Comparison of ENCODE assay signal across 22 cellular contexts in genomic region chr1:40274331-40274730, GRCh38. TPM values are rescaled to one million over a fixed set of nuclear protein-coding genes. Genes with fewer than 3 reads are reported as not detected.
DNase-seq lines count a peak whose midpoint lies in the region; ATAC-seq and TF ChIP-seq lines count a peak whose summit lies in the region.
"Had no signal": no experiment of that assay in that cellular context is flagged by ENCODE, and none has a peak within 500 bp of the region (broad histone marks: within the 10 kb centered on the region; RNA-seq: fewer than 3 reads in every experiment).

No MANE protein-coding gene starts in this region.

- intact Hi-C loops in left ventricle myocardium inferior (cut with micrococcal nuclease), result no loop called here

- H3K4me3 ChIP-seq in left ventricle myocardium inferior (no peak overlapping the region), right atrium auricular region (no peak overlapping the region)
- H3K4me3 ChIP-seq: A549, GM23248, HAP-1 had no signal

- no peak overlapping the region for H3K4me3 Mint-ChIP-seq in activated T-cell treated with anti-CD3 and anti-CD28 coated beads, Interleukin-2, amount 50 U/mL, for 24 hours
- H3K4me3 Mint-ChIP-seq in activated T-helper 17 cell treated with anti-CD3 and anti-CD28 coated beads, Interleukin-2, amount 50 U/mL, for 72 hours, result no peak overlapping the region
- H3K4me3 Mint-ChIP-seq: CD4-positive, alpha-beta memory T cell had no signal

- H3K27ac Mint-ChIP-seq in activated T-cell treated with anti-CD3 and anti-CD28 coated beads, Interleukin-2, amount 50 U/mL, for 24 hours, result peak overlapping the region; percentile 30
- H3K27ac Mint-ChIP-seq in activated T-helper 17 cell treated with anti-CD3 and anti-CD28 coated beads, Interleukin-2, amount 50 U/mL, for 72 hours, result peak overlapping the region; percentile 25

- TF ChIP-seq CTCF in left ventricle myocardium inferior (IDR thresholded peaks at IDR 0.05; ENCODE audit: borderline replicate concordance), result no peak
- TF ChIP-seq CTCF in right atrium auricular region (IDR thresholded peaks at IDR 0.05), result no peak
- TF ChIP-seq CTCF in GM10266 (IDR thresholded peaks at IDR 0.05; ENCODE audit: control insufficient read depth, insufficient read depth, low read depth, missing control alignments), result no peak

- peaks cover 36% of the 10 kb centered on the region for H3K4me1 Mint-ChIP-seq in activated T-cell treated with anti-CD3 and anti-CD28 coated beads, Interleukin-2, amount 50 U/mL, for 24 hours (ENCODE audit: low read depth)
- H3K4me1 Mint-ChIP-seq in activated T-helper 17 cell treated with anti-CD3 and anti-CD28 coated beads, Interleukin-2, amount 50 U/mL, for 72 hours, result peaks cover 28% of the 10 kb centered on the region

- DNase-seq in activated T-cell treated with anti-CD3 and anti-CD28 coated beads, Interleukin-2, amount 50 U/mL, for 24 hours, result no peak
- DNase-seq in activated T-cell treated with anti-CD3 and anti-CD28 coated beads, Interleukin-2, amount 50 U/mL, for 48 hours, result no peak
- DNase-seq in left ventricle myocardium inferior, result no peak
- DNase-seq in right atrium auricular region (ENCODE audit: low spot score), result no peak
- DNase-seq in GM10266 (ENCODE audit: extremely low spot score), result no peak
- DNase-seq: AML-193; CD4-positive, alpha-beta memory T cell; DMS153; DMS79; GDM1; GM23248 had no signal

- H3K36me3 ChIP-seq in left ventricle myocardium inferior (peaks cover 80% of the 10 kb centered on the region), right atrium auricular region (peaks cover 48% of the 10 kb centered on the region)

- H3K4me1 ChIP-seq in left ventricle myocardium inferior (peaks cover 24% of the 10 kb centered on the region), right atrium auricular region (peaks cover 0 to 10% of the 10 kb centered on the region in 2 donors)
- H3K4me1 ChIP-seq: A549, HAP-1 had no signal

- peaks cover 81% of the 10 kb centered on the region for H3K36me3 Mint-ChIP-seq in activated T-cell treated with anti-CD3 and anti-CD28 coated beads, Interleukin-2, amount 50 U/mL, for 24 hours (ENCODE audit: low read depth)
- peaks cover 90% of the 10 kb centered on the region for H3K36me3 Mint-ChIP-seq in activated T-helper 17 cell treated with anti-CD3 and anti-CD28 coated beads, Interleukin-2, amount 50 U/mL, for 72 hours (ENCODE audit: low read depth)

- H3K27me3 Mint-ChIP-seq in activated T-cell treated with anti-CD3 and anti-CD28 coated beads, Interleukin-2, amount 50 U/mL, for 24 hours, result no peaks in the 10 kb centered on the region
- no peaks in the 10 kb centered on the region for H3K27me3 Mint-ChIP-seq in activated T-helper 17 cell treated with anti-CD3 and anti-CD28 coated beads, Interleukin-2, amount 50 U/mL, for 72 hours
- H3K27me3 Mint-ChIP-seq: CD4-positive, alpha-beta memory T cell had no signal

- H3K27me3 ChIP-seq in left ventricle myocardium inferior (ENCODE audit: low read depth) (no peaks in the 10 kb centered on the region), right atrium auricular region (no peaks in the 10 kb centered on the region)

- peak overlapping the region; percentile 30 for H3K27ac ChIP-seq in left ventricle myocardium inferior (replicated peaks)
- no peak overlapping the region for H3K27ac ChIP-seq in right atrium auricular region
- H3K27ac ChIP-seq: 22Rv1, A549, C4-2B, GM23248, HL-60 had no signal

- H3K9me3 ChIP-seq in left ventricle myocardium inferior (replicated peaks) (no peaks in the 10 kb centered on the region), right atrium auricular region (no peaks in the 10 kb centered on the region)
- H3K9me3 ChIP-seq: A549, HAP-1 had no signal

- ATAC-seq in activated T-helper 17 cell treated with anti-CD3 and anti-CD28 coated beads, Interleukin-2, amount 50 U/mL, for 72 hours (replicated peaks), result no peak
- ATAC-seq in HG03342 (IDR thresholded peaks at IDR 0.05; ENCODE audit: unreplicated experiment), result no peak
- ATAC-seq in HG03039 (IDR thresholded peaks at IDR 0.05; ENCODE audit: unreplicated experiment), result no peak
- ATAC-seq: A549 had no signal

- no peaks in the 10 kb centered on the region for H3K9me3 Mint-ChIP-seq in activated T-cell treated with anti-CD3 and anti-CD28 coated beads, Interleukin-2, amount 50 U/mL, for 24 hours
- H3K9me3 Mint-ChIP-seq in activated T-helper 17 cell treated with anti-CD3 and anti-CD28 coated beads, Interleukin-2, amount 50 U/mL, for 72 hours, result no peaks in the 10 kb centered on the region
- H3K9me3 Mint-ChIP-seq: CD4-positive, alpha-beta memory T cell had no signal

RNA-seq across cellular contexts. Expression of gene ZMPSTE24, which starts 16.3 kb away (rescaled TPM):
- total RNA-seq in left ventricle myocardium inferior (33.8 TPM), right atrium auricular region (10 to 100 TPM; 23.8 to 43.2 TPM)
- 10 to 100 TPM; 26.1 to 36.4 TPM for total RNA-seq in activated T-helper 17 cell treated with anti-CD3 and anti-CD28 coated beads, Interleukin-2, amount 50 U/mL, for 72 hours

RNA-seq across cellular contexts. Expression of gene TMCO2, which starts 26.6 kb away (rescaled TPM):
- total RNA-seq in left ventricle myocardium inferior (not detected), right atrium auricular region (not detected)
- total RNA-seq in activated T-helper 17 cell treated with anti-CD3 and anti-CD28 coated beads, Interleukin-2, amount 50 U/mL, for 72 hours, result under 1 TPM in 1 of 2 donors, not detected in 1; 0.50 TPM
- total RNA-seq: Daoy, GM23248, H4, HT1080 had no signal

RNA-seq across cellular contexts. Expression of gene COL9A2, which starts 42.8 kb away (rescaled TPM):
- total RNA-seq in left ventricle myocardium inferior (0.27 TPM), right atrium auricular region (1 to 10 TPM in 1 of 2 donors, under 1 TPM in 1; 0.59 to 1.2 TPM)
- total RNA-seq in activated T-helper 17 cell treated with anti-CD3 and anti-CD28 coated beads, Interleukin-2, amount 50 U/mL, for 72 hours, result 10 to 100 TPM in 1 of 2 donors, 1 to 10 TPM in 1; 7.5 to 18.9 TPM
